ENCODE assay signal across 22 cellular contexts in the genomic region with DNA sequence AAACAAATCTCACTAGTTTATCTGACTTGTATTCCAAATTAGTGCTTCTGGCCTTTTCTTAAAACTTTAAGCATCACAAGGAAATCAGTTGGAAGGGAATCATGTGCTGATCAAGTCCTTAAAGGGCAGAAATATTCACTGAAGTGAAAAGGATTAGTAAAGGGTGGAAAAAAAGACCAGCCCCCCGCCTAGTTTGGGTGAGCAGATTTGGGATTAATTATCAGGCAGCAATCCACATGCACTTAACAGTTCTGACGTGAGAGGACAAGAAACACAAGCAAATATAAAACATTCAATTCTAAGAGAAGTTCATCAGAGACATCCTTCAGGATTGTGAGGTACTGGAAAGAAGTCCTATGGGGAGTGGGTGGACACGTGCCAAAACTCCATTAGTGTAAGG. TPM values are rescaled to one million over a fixed set of nuclear protein-coding genes. Genes with fewer than 3 reads are reported as not detected.
"Had no signal": no experiment of that assay in that cellular context is flagged by ENCODE, and none has a peak within 500 bp of the region (broad histone marks: within the 10 kb centered on the region; RNA-seq: fewer than 3 reads in every experiment).

A gene with protein sequence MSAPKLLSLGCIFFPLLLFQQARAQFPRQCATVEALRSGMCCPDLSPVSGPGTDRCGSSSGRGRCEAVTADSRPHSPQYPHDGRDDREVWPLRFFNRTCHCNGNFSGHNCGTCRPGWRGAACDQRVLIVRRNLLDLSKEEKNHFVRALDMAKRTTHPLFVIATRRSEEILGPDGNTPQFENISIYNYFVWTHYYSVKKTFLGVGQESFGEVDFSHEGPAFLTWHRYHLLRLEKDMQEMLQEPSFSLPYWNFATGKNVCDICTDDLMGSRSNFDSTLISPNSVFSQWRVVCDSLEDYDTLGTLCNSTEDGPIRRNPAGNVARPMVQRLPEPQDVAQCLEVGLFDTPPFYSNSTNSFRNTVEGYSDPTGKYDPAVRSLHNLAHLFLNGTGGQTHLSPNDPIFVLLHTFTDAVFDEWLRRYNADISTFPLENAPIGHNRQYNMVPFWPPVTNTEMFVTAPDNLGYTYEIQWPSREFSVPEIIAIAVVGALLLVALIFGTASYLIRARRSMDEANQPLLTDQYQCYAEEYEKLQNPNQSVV (plus strand): TSS at position 245 of the 400 bp plus-strand sequence. CDS start 612 bp downstream, outside the sequence.

- H3K4me1 Mint-ChIP-seq: activated naive CD8-positive, alpha-beta T cell treated with anti-CD3 and anti-CD28 coated beads for 36 hours; central memory CD8-positive, alpha-beta T cell; naive thymus-derived CD8-positive, alpha-beta T cell; stimulated activated naive B cell treated with anti-CD40 and anti-IgM and Interleukin-4, amounts not matched to agents 10 μg/mL and 1 μg/mL and 100 μg/mL, for 72 hours had no signal

- H3K27me3 ChIP-seq: tibial artery had no signal

- DNase-seq: activated CD4-positive, alpha-beta memory T cell treated with anti-CD3 and anti-CD28 coated beads for 36 hours; activated gamma-delta T cell; activated naive CD8-positive, alpha-beta T cell treated with anti-CD3 and anti-CD28 coated beads for 36 hours; activated T-cell treated with anti-CD3 and anti-CD28 coated beads, Interleukin-2, amount 50 U/mL, for 4 hours; amygdala; cortex of kidney; effector CD4-positive, alpha-beta T cell; foreskin fibroblast; left colon; mucosa of descending colon; stimulated activated CD4-positive, alpha-beta T cell treated with anti-CD3 and anti-CD28 coated beads, Interleukin-15, amount 100 ng/mL, for 24 hours; stimulated activated CD4-positive, alpha-beta T cell treated with anti-CD3 and anti-CD28 coated beads, Interleukin-4, amount 100 ng/mL, for 1 hour; stimulated activated naive B cell treated with anti-CD40 and anti-IgM and Interleukin-4, amounts not matched to agents 10 μg/mL and 1 μg/mL and 100 μg/mL, for 72 hours; T-helper 1 cell; T1000; tibial artery had no signal

- H3K27ac ChIP-seq: tibial artery, VCaP had no signal

- H3K36me3 ChIP-seq: tibial artery had no signal

- ATAC-seq: activated T-cell treated with anti-CD3 and anti-CD28 coated beads, Interleukin-2, amount 50 U/mL, for 4 hours; left colon; mucosa of descending colon; naive thymus-derived CD8-positive, alpha-beta T cell; SK-N-SH treated with all-trans-retinoic acid at 6 μM for 48 hours; stimulated activated naive B cell treated with anti-CD40 and anti-IgM and Interleukin-4, amounts not matched to agents 10 μg/mL and 1 μg/mL and 100 μg/mL, for 72 hours had no signal

- H3K27me3 Mint-ChIP-seq: activated CD4-positive, alpha-beta memory T cell treated with anti-CD3 and anti-CD28 coated beads for 36 hours; activated naive CD8-positive, alpha-beta T cell treated with anti-CD3 and anti-CD28 coated beads for 36 hours; brain; central memory CD8-positive, alpha-beta T cell; naive thymus-derived CD8-positive, alpha-beta T cell; stimulated activated naive B cell treated with anti-CD40 and anti-IgM and Interleukin-4, amounts not matched to agents 10 μg/mL and 1 μg/mL and 100 μg/mL, for 72 hours had no signal

- H3K4me3 ChIP-seq: mucosa of descending colon, skin epidermis, tibial artery had no signal

- H3K27ac Mint-ChIP-seq: activated CD4-positive, alpha-beta memory T cell treated with anti-CD3 and anti-CD28 coated beads for 36 hours; activated naive CD8-positive, alpha-beta T cell treated with anti-CD3 and anti-CD28 coated beads for 36 hours; brain; naive thymus-derived CD8-positive, alpha-beta T cell; stimulated activated naive B cell treated with anti-CD40 and anti-IgM and Interleukin-4, amounts not matched to agents 10 μg/mL and 1 μg/mL and 100 μg/mL, for 72 hours had no signal

- H3K9me3 ChIP-seq: mucosa of descending colon, tibial artery had no signal

- H3K36me3 Mint-ChIP-seq: activated CD4-positive, alpha-beta memory T cell treated with anti-CD3 and anti-CD28 coated beads for 36 hours; activated naive CD8-positive, alpha-beta T cell treated with anti-CD3 and anti-CD28 coated beads for 36 hours; brain; naive thymus-derived CD8-positive, alpha-beta T cell; stimulated activated naive B cell treated with anti-CD40 and anti-IgM and Interleukin-4, amounts not matched to agents 10 μg/mL and 1 μg/mL and 100 μg/mL, for 72 hours had no signal

- H3K4me3 Mint-ChIP-seq: activated CD4-positive, alpha-beta memory T cell treated with anti-CD3 and anti-CD28 coated beads for 36 hours; activated naive CD8-positive, alpha-beta T cell treated with anti-CD3 and anti-CD28 coated beads for 36 hours; activated T-cell treated with anti-CD3 and anti-CD28 coated beads, Interleukin-2, amount 50 U/mL, for 4 hours; brain; central memory CD8-positive, alpha-beta T cell; naive thymus-derived CD8-positive, alpha-beta T cell; stimulated activated naive B cell treated with anti-CD40 and anti-IgM and Interleukin-4, amounts not matched to agents 10 μg/mL and 1 μg/mL and 100 μg/mL, for 72 hours had no signal

RNA-seq across cellular contexts. Expression of the gene that starts here (rescaled TPM):
- total RNA-seq: activated CD4-positive, alpha-beta memory T cell treated with anti-CD3 and anti-CD28 coated beads for 36 hours; activated naive CD8-positive, alpha-beta T cell treated with anti-CD3 and anti-CD28 coated beads for 36 hours; activated T-cell treated with anti-CD3 and anti-CD28 coated beads, Interleukin-2, amount 50 U/mL, for 4 hours; naive thymus-derived CD8-positive, alpha-beta T cell had no signal
- polyA plus RNA-seq: naive thymus-derived CD8-positive, alpha-beta T cell had no signal
